8 cellular contexts compared by ENCODE assay signal in the genomic region with DNA sequence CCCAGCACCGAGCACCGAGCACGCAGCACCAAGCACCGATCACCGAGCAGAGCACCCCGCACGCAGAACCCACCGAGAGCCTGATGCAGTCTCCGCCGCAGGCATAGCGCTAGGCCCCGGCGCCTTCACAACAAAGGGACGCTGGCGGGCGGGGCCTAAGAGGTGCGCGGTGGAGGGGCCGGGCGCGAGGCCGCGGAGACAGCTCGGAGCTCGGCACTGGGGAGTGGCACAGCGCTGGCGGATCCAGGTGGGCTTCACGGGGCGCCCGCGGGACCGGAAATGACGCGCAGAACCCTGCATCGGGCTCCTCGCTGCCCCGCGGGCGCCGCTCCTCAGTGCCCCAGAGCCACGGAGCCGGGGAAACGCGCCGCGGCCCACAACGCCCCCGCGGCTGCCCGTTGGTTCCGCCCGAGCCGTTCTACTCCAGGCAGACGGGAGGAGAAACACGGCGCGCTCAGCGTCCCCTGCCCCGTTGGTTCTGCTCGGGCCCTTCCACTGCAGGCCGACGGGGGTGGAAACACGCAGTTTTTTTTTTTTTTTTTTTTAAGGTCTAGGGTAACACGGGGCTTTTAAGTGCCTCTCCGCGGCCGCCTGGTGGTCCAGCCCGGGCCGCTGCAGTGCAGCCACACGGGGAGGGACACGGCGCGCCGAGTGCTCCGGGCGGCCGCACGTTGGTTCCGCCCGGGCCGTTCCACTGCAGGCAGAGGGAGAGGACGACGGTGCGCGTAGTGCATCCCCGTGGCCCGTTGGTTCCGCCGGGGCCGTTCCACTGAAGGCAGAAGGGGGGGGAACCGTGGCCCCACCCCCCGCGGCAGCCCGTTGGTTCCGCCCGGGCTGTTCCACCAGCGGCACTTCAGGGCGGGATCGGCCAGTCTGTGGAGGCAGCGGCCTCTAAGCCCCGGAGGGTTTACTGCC. TPM values are rescaled to one million over a fixed set of nuclear protein-coding genes. Genes with fewer than 3 reads are reported as not detected.
DNase-seq lines count a peak whose midpoint lies in the region; ATAC-seq and TF ChIP-seq lines count a peak whose summit lies in the region.
"Not testable (repeated sequence)": the region's sequence is repeated elsewhere in the genome, so short reads cannot be mapped to it uniquely, and the experiment has no call there.

No MANE protein-coding gene starts in this region.

- H3K9me3 ChIP-seq in lung (ENCODE audit: control insufficient read depth in 2 of 2, insufficient read depth in 1 of 2, low read length in 1 of 2), result not testable (repeated sequence)

- WGBS in lung, 2 donors, result 0 to 1% methylated on average over 20 to 77 of the region's 101 CpGs

- H3K4me3 ChIP-seq in BJ (ENCODE audit: low read depth, low read length), result peak overlapping the region; percentile 46
- not testable (repeated sequence) for H3K4me3 ChIP-seq in lung

- H3K27me3 ChIP-seq in BJ (ENCODE audit: control insufficient read depth, insufficient read depth, low read length); lung (ENCODE audit: control insufficient read depth, insufficient read depth): not testable (repeated sequence)

- POLR2A ChIA-PET in BJ (lab: Charles Lee), result not testable (repeated sequence)

- H3K27ac ChIP-seq in lung (ENCODE audit: low read depth in 1 of 2, low read length in 1 of 2), result peak overlapping the region; percentile 91 to 94

- H3K4me1 ChIP-seq in lung (ENCODE audit: control insufficient read depth in 2 of 2, insufficient read depth in 2 of 2, low read length in 2 of 2), result not testable (repeated sequence)

- ATAC-seq in GM19455 (IDR thresholded peaks at IDR 0.05; ENCODE audit: unreplicated experiment) (peak; percentile 65), HG03460 (IDR thresholded peaks at IDR 0.05; ENCODE audit: unreplicated experiment) (peak; percentile 60), lung (ENCODE audit: insufficient read depth, low FRiP score) (peak; percentile 92)

- TF ChIP-seq CTCF in BJ (IDR thresholded peaks at IDR 0.05; ENCODE audit: insufficient read depth, low read depth, low read length); lung (IDR thresholded peaks at IDR 0.05; ENCODE audit: control extremely low read depth, extremely low read depth): not testable (repeated sequence)

- DNase-seq in BJ (ENCODE audit: low read depth), result not testable (repeated sequence)
- DNase-seq in NOMO-1 treated with DMSO at 0.1 percent for 48 hours (lab: John Stamatoyannopoulos, UW; ENCODE audit: unreplicated experiment) (peak; percentile 61), lung (ENCODE audit: low spot score) (peak; percentile 77)
- peak; percentile 67 for DNase-seq in activated CD8-positive, alpha-beta memory T cell treated with anti-CD3 and anti-CD28 coated beads, Interleukin-2, amount 50 U/mL, for 24 hours (ENCODE audit: extremely low read depth)
- DNase-seq in effector CD4-positive, alpha-beta T cell, result peak; percentile 80
- peak; percentile 96 for DNase-seq in stimulated activated CD4-positive, alpha-beta T cell treated with anti-CD3 and anti-CD28 coated beads, Interleukin-4, amount 100 ng/mL, for 24 hours

- CTCF ChIA-PET in BJ (lab: Yijun Ruan, JAX), result interaction anchor here (0.7 kb wide), 1 partner anchor 156 kb away, joined by 4 read pairs; no protein-coding TSS in a partner anchor

- H3K36me3 ChIP-seq in BJ (ENCODE audit: control insufficient read depth, insufficient read depth, low read length); lung (ENCODE audit: control insufficient read depth in 2 of 2, insufficient read depth in 2 of 2, low read length in 2 of 2): not testable (repeated sequence)

RNA-seq across cellular contexts. Expression of gene CDK11A, which starts 21.8 kb away (rescaled TPM):
- polyA plus RNA-seq in BJ (2011; rRNA removed), result 5.6 and 8.1 TPM in 2 replicates
- 16.3 and 20.4 TPM in 2 replicates for polyA minus RNA-seq in BJ (2011; rRNA and poly(A)+ RNA removed)
- total RNA-seq in lung, result 10 to 100 TPM; 16.5 to 45.1 TPM
- polyA plus RNA-seq in lung, result 10 to 100 TPM; 19.9 to 34.7 TPM

RNA-seq across cellular contexts. Expression of gene NADK, which starts 32.4 kb away (rescaled TPM):
- 44.3 and 61.6 TPM in 2 replicates for polyA plus RNA-seq in BJ (2011; rRNA removed)
- 17.5 and 29.2 TPM in 2 replicates for polyA minus RNA-seq in BJ (2011; rRNA and poly(A)+ RNA removed)
- total RNA-seq in lung, result 100 to 1,000 TPM in 1 of 2 donors, 10 to 100 TPM in 1; 53.2 to 121 TPM
- polyA plus RNA-seq in lung, result 100 to 1,000 TPM in 1 of 2 donors, 10 to 100 TPM in 1; 56.0 to 144 TPM

RNA-seq across cellular contexts. Expression of gene SLC35E2B, which starts 53.3 kb away (rescaled TPM):
- polyA plus RNA-seq in BJ (2011; rRNA removed) (11.8 and 15.8 TPM in 2 replicates), lung (10 to 100 TPM; 19.1 to 20.8 TPM)
- polyA minus RNA-seq in BJ (2011; rRNA and poly(A)+ RNA removed), result 18.0 and 19.1 TPM in 2 replicates
- total RNA-seq in lung, result 10 to 100 TPM; 41.0 to 45.9 TPM
